8 cellular contexts compared by ENCODE assay signal in genomic region chr5:32329395-32329834, GRCh38. TPM values are rescaled to one million over a fixed set of nuclear protein-coding genes. Genes with fewer than 3 reads are reported as not detected.
DNase-seq lines count a peak whose midpoint lies in the region; ATAC-seq and TF ChIP-seq lines count a peak whose summit lies in the region.

No MANE protein-coding gene starts in this region.

- peaks cover 0 to 3% of the 10 kb centered on the region in 2 donors for H3K27me3 Mint-ChIP-seq in CD4-positive, alpha-beta memory T cell
- no peaks in the 10 kb centered on the region for H3K27me3 Mint-ChIP-seq in activated T-helper 1 cell treated with anti-CD3 and anti-CD28 coated beads, Interleukin-12 subunit alpha, Interleukin-12 subunit beta, Interleukin-2, Interleukin-4 antibody, amounts not matched to agents 30 ng/mL and 10 ng/mL and 1 ng/mL, durations not matched to agents 14 hours and 24 hours and 36 hours (ENCODE audit: insufficient read depth)

- H3K36me3 Mint-ChIP-seq in CD4-positive, alpha-beta memory T cell = no peaks in the 10 kb centered on the region
- no peaks in the 10 kb centered on the region for H3K36me3 Mint-ChIP-seq in activated T-helper 1 cell treated with anti-CD3 and anti-CD28 coated beads, Interleukin-12 subunit alpha, Interleukin-12 subunit beta, Interleukin-2, Interleukin-4 antibody, amounts not matched to agents 30 ng/mL and 10 ng/mL and 1 ng/mL, durations not matched to agents 14 hours and 24 hours and 36 hours (ENCODE audit: low read depth)

- H3K4me1 ChIP-seq in CD4-positive, alpha-beta memory T cell (ENCODE audit: insufficient read depth, low read length) = no peaks in the 10 kb centered on the region
- peaks cover 36% of the 10 kb centered on the region for H3K4me1 ChIP-seq in OCI-LY3 (ENCODE audit: low read length)
- H3K4me1 ChIP-seq in osteoblast (ENCODE audit: insufficient read depth, low read length) = peaks cover 2% of the 10 kb centered on the region

- peak overlapping the region in 2 of 7 donors; percentile 72 to 79 for H3K27ac Mint-ChIP-seq in CD4-positive, alpha-beta memory T cell
- no peak overlapping the region for H3K27ac Mint-ChIP-seq in activated T-helper 1 cell treated with anti-CD3 and anti-CD28 coated beads, Interleukin-12 subunit alpha, Interleukin-12 subunit beta, Interleukin-2, Interleukin-4 antibody, amounts not matched to agents 30 ng/mL and 10 ng/mL and 1 ng/mL, durations not matched to agents 14 hours and 24 hours and 36 hours

- no peaks in the 10 kb centered on the region for H3K27me3 ChIP-seq in CD4-positive, alpha-beta memory T cell (ENCODE audit: insufficient read depth, low read length)
- H3K27me3 ChIP-seq in OCI-LY3 (ENCODE audit: low read depth, low read length) (no peaks in the 10 kb centered on the region), osteoblast (ENCODE audit: insufficient read depth, low read length) (no peaks in the 10 kb centered on the region)

- CTCF ChIA-PET in CD4-positive, alpha-beta memory T cell (lab: Charles Lee; ENCODE audit: partially characterized antibody) = interaction anchor here (0.6 to 6.6 kb wide), 41 partner anchors 8 to 261 kb away, joined by 3 to 250 read pairs (median 4); partner anchors contain the start of gene GOLPH3

- peak in 4 of 5 donors; percentile 39 to 57 (median 48) for DNase-seq in CD4-positive, alpha-beta memory T cell
- DNase-seq in GM19238 (ENCODE audit: insufficient read length, low spot score) = peak; percentile 60
- peak; percentile 40 for DNase-seq in activated T-helper 1 cell treated with anti-CD3 and anti-CD28 coated beads, Interleukin-12 subunit alpha, Interleukin-12 subunit beta, Interleukin-2, Interleukin-4 antibody, amounts not matched to agents 30 ng/mL and 10 ng/mL and 1 ng/mL, durations not matched to agents 14 hours and 24 hours and 36 hours (ENCODE audit: low spot score)
- peak; percentile 39 for DNase-seq in fibroblast of the conjunctiva (ENCODE audit: low read depth)
- peak; percentile 92 for DNase-seq in osteoblast (ENCODE audit: insufficient read length, low spot score, missing footprints)
- peak; percentile 59 for DNase-seq in ureter (ENCODE audit: low spot score)

- no peak overlapping the region for H3K4me3 ChIP-seq in CD4-positive, alpha-beta memory T cell (ENCODE audit: low read length in 2 of 2)
- H3K4me3 ChIP-seq in OCI-LY3 (ENCODE audit: low read length) = peak overlapping the region; percentile 55
- no peak overlapping the region for H3K4me3 ChIP-seq in osteoblast (ENCODE audit: insufficient read depth, low read length)

- no peaks in the 10 kb centered on the region for H3K9me3 Mint-ChIP-seq in CD4-positive, alpha-beta memory T cell
- H3K9me3 Mint-ChIP-seq in activated T-helper 1 cell treated with anti-CD3 and anti-CD28 coated beads, Interleukin-12 subunit alpha, Interleukin-12 subunit beta, Interleukin-2, Interleukin-4 antibody, amounts not matched to agents 30 ng/mL and 10 ng/mL and 1 ng/mL, durations not matched to agents 14 hours and 24 hours and 36 hours = no peaks in the 10 kb centered on the region

- peak overlapping the region; percentile 74 for H3K4me2 ChIP-seq in OCI-LY3 (ENCODE audit: low read length)
- no peak overlapping the region for H3K4me2 ChIP-seq in osteoblast (ENCODE audit: insufficient read depth, low read length)

- H2AFZ ChIP-seq in OCI-LY3 (ENCODE audit: low read depth, low read length) (peak overlapping the region; percentile 86), osteoblast (ENCODE audit: low read length) (peak overlapping the region; percentile 48)

- intact Hi-C loops in CD4-positive, alpha-beta memory T cell (cut with micrococcal nuclease) = no loop called here
- intact Hi-C loops in activated T-helper 1 cell treated with anti-CD3 and anti-CD28 coated beads, Interleukin-12 subunit alpha, Interleukin-12 subunit beta, Interleukin-2, Interleukin-4 antibody, amounts not matched to agents 30 ng/mL and 10 ng/mL and 1 ng/mL, durations not matched to agents 14 hours and 24 hours and 36 hours (cut with micrococcal nuclease) = loop anchor here (1.0 to 5.0 kb wide), 5 partner anchors 49 to 284 kb away; no protein-coding TSS in a partner anchor

- no peak overlapping the region for H3K27ac ChIP-seq in CD4-positive, alpha-beta memory T cell (ENCODE audit: low read depth, low read length)
- H3K27ac ChIP-seq in OCI-LY3 (ENCODE audit: low read length) (no peak overlapping the region), osteoblast (ENCODE audit: low read depth, low read length) (no peak overlapping the region)

- ATAC-seq in HG03439 (IDR thresholded peaks at IDR 0.05; ENCODE audit: unreplicated experiment) = peak; percentile 88

- POLR2A ChIA-PET in CD4-positive, alpha-beta memory T cell (lab: Charles Lee; ENCODE audit: partially characterized antibody) = interaction anchor here (0.6 to 0.8 kb wide), 3 partner anchors 36 to 97 kb away, joined by 3 to 4 read pairs (median 4); no protein-coding TSS in a partner anchor

- no peaks in the 10 kb centered on the region for H3K36me3 ChIP-seq in CD4-positive, alpha-beta memory T cell (ENCODE audit: insufficient read depth, low read length)
- no peaks in the 10 kb centered on the region for H3K36me3 ChIP-seq in OCI-LY3 (replicated peaks; ENCODE audit: low read depth, low read length)
- no peaks in the 10 kb centered on the region for H3K36me3 ChIP-seq in osteoblast (ENCODE audit: insufficient read depth, low read length)

- no peak overlapping the region for H3K9ac ChIP-seq in OCI-LY3 (ENCODE audit: low read length)

- H3K4me1 Mint-ChIP-seq in CD4-positive, alpha-beta memory T cell = peaks cover 0 to 4% (median 2%) of the 10 kb centered on the region in 4 donors
- peaks cover 4% of the 10 kb centered on the region for H3K4me1 Mint-ChIP-seq in activated T-helper 1 cell treated with anti-CD3 and anti-CD28 coated beads, Interleukin-12 subunit alpha, Interleukin-12 subunit beta, Interleukin-2, Interleukin-4 antibody, amounts not matched to agents 30 ng/mL and 10 ng/mL and 1 ng/mL, durations not matched to agents 14 hours and 24 hours and 36 hours (ENCODE audit: low read depth)

- H3K4me3 Mint-ChIP-seq in CD4-positive, alpha-beta memory T cell = no peak overlapping the region
- H3K4me3 Mint-ChIP-seq in activated T-helper 1 cell treated with anti-CD3 and anti-CD28 coated beads, Interleukin-12 subunit alpha, Interleukin-12 subunit beta, Interleukin-2, Interleukin-4 antibody, amounts not matched to agents 30 ng/mL and 10 ng/mL and 1 ng/mL, durations not matched to agents 14 hours and 24 hours and 36 hours = no peak overlapping the region

- H3K79me2 ChIP-seq in OCI-LY3 (ENCODE audit: low read length) = no peaks in the 10 kb centered on the region
- H3K79me2 ChIP-seq in osteoblast (ENCODE audit: insufficient read depth, low read length) = no peaks in the 10 kb centered on the region

- H3K9me3 ChIP-seq in CD4-positive, alpha-beta memory T cell (ENCODE audit: control insufficient read depth in 1 of 2, low read length in 2 of 2) = no peaks in the 10 kb centered on the region
- H3K9me3 ChIP-seq in OCI-LY3 (ENCODE audit: insufficient read depth, low read length) = no peaks in the 10 kb centered on the region
- H3K9me3 ChIP-seq in osteoblast (ENCODE audit: low read depth, low read length) = no peaks in the 10 kb centered on the region

- H4K20me1 ChIP-seq in OCI-LY3 (ENCODE audit: insufficient read depth, low read length) = no peaks in the 10 kb centered on the region
- no peaks in the 10 kb centered on the region for H4K20me1 ChIP-seq in osteoblast (ENCODE audit: insufficient read depth, low read length)

- peak; percentile 71 for TF ChIP-seq CTCF in OCI-LY3 (IDR thresholded peaks at IDR 0.05; ENCODE audit: low read depth, low read length)
- peak; percentile 80 for TF ChIP-seq CTCF in osteoblast (IDR thresholded peaks at IDR 0.05; ENCODE audit: extremely low read depth, low read depth, low read length)

RNA-seq across cellular contexts. Expression of gene MTMR12, which starts 16.7 kb away (rescaled TPM):
- total RNA-seq in CD4-positive, alpha-beta memory T cell = 10 to 100 TPM; 26.3 to 26.4 TPM
- 10 to 100 TPM; 11.6 to 18.0 TPM for polyA plus RNA-seq in CD4-positive, alpha-beta memory T cell
- 26.2 and 29.9 TPM in 2 replicates for total RNA-seq in activated T-helper 1 cell treated with anti-CD3 and anti-CD28 coated beads, Interleukin-12 subunit alpha, Interleukin-12 subunit beta, Interleukin-2, Interleukin-4 antibody, amounts not matched to agents 30 ng/mL and 10 ng/mL and 1 ng/mL, durations not matched to agents 14 hours and 24 hours and 36 hours
- total RNA-seq in osteoblast = 17.7 and 20.6 TPM in 2 replicates
- total RNA-seq in ureter = 33.4 TPM

Comparison
In these comparisons a context has a peak if more than half of its experiments do, and no peak if none do; other contexts are left out.
1. DNase-seq: peak in every context shown above with its lines; median percentile 92 in osteoblast; 60 in GM19238; 59 in ureter; 48 in CD4-positive, alpha-beta memory T cell; 40 in activated T-helper 1 cell treated with anti-CD3 and anti-CD28 coated beads, Interleukin-12 subunit alpha, Interleukin-12 subunit beta, Interleukin-2, Interleukin-4 antibody, amounts not matched to agents 30 ng/mL and 10 ng/mL and 1 ng/mL, durations not matched to agents 14 hours and 24 hours and 36 hours; 39 in fibroblast of the conjunctiva.